13 cellular contexts compared by ENCODE assay signal in the genomic region with DNA sequence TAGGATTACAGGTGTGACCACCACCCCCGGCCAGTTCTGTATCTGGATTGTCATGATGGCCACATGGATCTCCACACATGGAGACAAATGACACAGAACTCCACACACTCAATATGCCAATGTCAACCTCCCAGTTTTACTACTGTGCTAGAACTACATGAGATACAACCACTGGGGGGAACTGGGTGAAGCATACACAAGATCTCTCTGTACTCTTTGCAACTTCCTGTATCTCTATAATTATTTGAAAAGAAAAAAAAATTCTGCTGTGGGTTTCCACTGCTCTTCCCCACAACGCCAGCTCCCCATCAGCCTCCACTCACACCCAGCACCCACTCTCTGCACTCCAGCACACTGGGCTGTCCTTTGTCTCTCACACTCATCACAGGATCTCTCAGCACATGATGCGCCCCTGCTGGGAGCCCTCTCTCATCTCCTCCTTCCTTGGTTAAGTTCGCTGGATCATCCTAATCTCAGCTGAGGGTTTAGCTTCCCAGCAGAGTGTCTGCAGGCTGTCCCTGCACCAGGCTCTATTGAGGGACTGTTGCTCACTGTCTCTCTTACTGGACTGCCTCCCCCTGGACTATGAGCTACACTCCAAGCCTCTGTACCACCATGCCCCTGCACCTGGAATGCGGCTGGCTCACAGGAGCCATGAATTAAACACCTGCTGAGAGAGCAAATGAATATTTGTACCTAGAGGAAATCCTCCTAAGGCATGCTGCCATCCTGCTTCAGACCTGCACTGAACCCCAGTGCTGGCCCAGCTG. TPM values are rescaled to one million over a fixed set of nuclear protein-coding genes. Genes with fewer than 3 reads are reported as not detected.
A peak's percentile ranks its signal among the peaks of the same experiment; 100 is the strongest.
DNase-seq lines count a peak whose midpoint lies in the region; ATAC-seq and TF ChIP-seq lines count a peak whose summit lies in the region.
"Had no signal": no experiment of that assay in that cellular context is flagged by ENCODE, and none has a peak within 500 bp of the region (broad histone marks: within the 10 kb centered on the region; RNA-seq: fewer than 3 reads in every experiment).

No MANE protein-coding gene starts in this region.

- H3K27ac ChIP-seq in left ventricle myocardium inferior (replicated peaks): no peak overlapping the region
- peak overlapping the region; percentile 33 for H3K27ac ChIP-seq in right cardiac atrium (ENCODE audit: low read length)
- H3K27ac ChIP-seq: uterus had no signal

- DNase-seq in Right ventricle myocardium inferior (ENCODE audit: missing footprints) (no peak), left ventricle myocardium inferior (no peak), right cardiac atrium (peak in 1 of 3 donors; percentile 63), MV-4-11 (lab: John Stamatoyannopoulos, UW) (no peak), inferior parietal cortex (ENCODE audit: extremely low spot score) (no peak), putamen (ENCODE audit: low spot score) (no peak)
- peak in 1 of 2 donors; percentile 30 for DNase-seq in activated naive CD4-positive, alpha-beta T cell treated with anti-CD3 and anti-CD28 coated beads, Interleukin-2, amount 50 U/mL, for 72 hours (ENCODE audit: low spot score in 2 of 2)
- DNase-seq: H7; NCI-H2029 treated with DMSO at 0.1 percent for 48 hours; stimulated activated CD4-positive, alpha-beta T cell treated with anti-CD3 and anti-CD28 coated beads, Interleukin-2, amount 100 ng/mL, for 48 hours; uterus had no signal

- no peaks in the 10 kb centered on the region for H3K9me3 Mint-ChIP-seq in activated naive CD4-positive, alpha-beta T cell treated with anti-CD3 and anti-CD28 coated beads, Interleukin-2, amount 50 U/mL, for 72 hours

- H3K9me3 ChIP-seq in left ventricle myocardium inferior (replicated peaks) (no peaks in the 10 kb centered on the region), right cardiac atrium (ENCODE audit: control insufficient read depth, low read length) (no peaks in the 10 kb centered on the region)
- H3K9me3 ChIP-seq: uterus had no signal

- H3K27ac Mint-ChIP-seq in activated naive CD4-positive, alpha-beta T cell treated with anti-CD3 and anti-CD28 coated beads, Interleukin-2, amount 50 U/mL, for 72 hours: peak overlapping the region; percentile 56 to 83

- ATAC-seq in Right ventricle myocardium inferior (peak; percentile 32), right cardiac atrium (peak; percentile 51 to 85), GM18909 (IDR thresholded peaks at IDR 0.05; ENCODE audit: poor library complexity, unreplicated experiment) (no peak)
- ATAC-seq in activated naive CD4-positive, alpha-beta T cell treated with anti-CD3 and anti-CD28 coated beads, Interleukin-2, amount 50 U/mL, for 72 hours: no peak

- H3K4me1 ChIP-seq in left ventricle myocardium inferior (peaks cover 4% of the 10 kb centered on the region), right cardiac atrium (ENCODE audit: control insufficient read depth, insufficient read depth, low read length) (no peaks in the 10 kb centered on the region)
- H3K4me1 ChIP-seq: uterus had no signal

- peaks cover 4 to 15% of the 10 kb centered on the region in 2 donors for H3K36me3 Mint-ChIP-seq in activated naive CD4-positive, alpha-beta T cell treated with anti-CD3 and anti-CD28 coated beads, Interleukin-2, amount 50 U/mL, for 72 hours

- H3K36me3 ChIP-seq in left ventricle myocardium inferior: peaks cover 98% of the 10 kb centered on the region
- H3K36me3 ChIP-seq: uterus had no signal

- WGBS in right cardiac atrium: 70% methylated on average over 5 of the region's 5 CpGs

- H3K4me3 ChIP-seq in left ventricle myocardium inferior (no peak overlapping the region), right cardiac atrium (ENCODE audit: low read length) (no peak overlapping the region)
- H3K4me3 ChIP-seq: lung, uterus had no signal

- intact Hi-C loops in Right ventricle myocardium inferior (cut with DNase I) (no loop called here), left ventricle myocardium inferior (cut with micrococcal nuclease) (no loop called here), right cardiac atrium (cut with DNase I) (no loop called here)

- H3K27me3 ChIP-seq in left ventricle myocardium inferior (ENCODE audit: low read depth): no peaks in the 10 kb centered on the region
- H3K27me3 ChIP-seq in right cardiac atrium (ENCODE audit: control insufficient read depth, insufficient read depth): no peaks in the 10 kb centered on the region
- H3K27me3 ChIP-seq: uterus had no signal

- no peak for TF ChIP-seq CTCF in left ventricle myocardium inferior (IDR thresholded peaks at IDR 0.05; ENCODE audit: borderline replicate concordance)

RNA-seq across cellular contexts. Expression of a gene that starts 10.7 kb away (rescaled TPM):
- total RNA-seq in Right ventricle myocardium inferior: 3.4 TPM
- 3.3 TPM for total RNA-seq in left ventricle myocardium inferior
- 10 to 100 TPM; 57.4 to 64.1 TPM for total RNA-seq in activated naive CD4-positive, alpha-beta T cell treated with anti-CD3 and anti-CD28 coated beads, Interleukin-2, amount 50 U/mL, for 72 hours
- total RNA-seq in right cardiac atrium: 1 to 10 TPM; 6.2 to 8.7 (median 7.4) TPM
- polyA plus RNA-seq in right cardiac atrium: 4.7 TPM

RNA-seq across cellular contexts. Expression of a gene that starts 28.6 kb away (rescaled TPM):
- total RNA-seq in Right ventricle myocardium inferior: 25.1 TPM
- total RNA-seq in left ventricle myocardium inferior: 21.3 TPM
- total RNA-seq in activated naive CD4-positive, alpha-beta T cell treated with anti-CD3 and anti-CD28 coated beads, Interleukin-2, amount 50 U/mL, for 72 hours: 10 to 100 TPM; 69.9 to 84.0 TPM
- total RNA-seq in right cardiac atrium: 10 to 100 TPM; 22.7 to 30.6 (median 27.3) TPM
- polyA plus RNA-seq in right cardiac atrium: 17.4 TPM

RNA-seq across cellular contexts. Expression of a gene that starts 51.4 kb away (rescaled TPM):
- 458 TPM for total RNA-seq in Right ventricle myocardium inferior
- 490 TPM for total RNA-seq in left ventricle myocardium inferior
- 100 to 1,000 TPM; 282 to 299 TPM for total RNA-seq in activated naive CD4-positive, alpha-beta T cell treated with anti-CD3 and anti-CD28 coated beads, Interleukin-2, amount 50 U/mL, for 72 hours
- total RNA-seq in right cardiac atrium: 100 to 1,000 TPM; 368 to 537 (median 429) TPM
- 453 TPM for polyA plus RNA-seq in right cardiac atrium

Comparison
In these comparisons a context has a peak if more than half of its experiments do, and no peak if none do; other contexts are left out.
1. ATAC-seq: peak in Right ventricle myocardium inferior (single experiment) and right cardiac atrium (2 of 2); none in activated naive CD4-positive, alpha-beta T cell treated with anti-CD3 and anti-CD28 coated beads, Interleukin-2, amount 50 U/mL, for 72 hours (0 of 2) and GM18909 (single experiment).
2. RNA of a gene that starts 10.7 kb away (total RNA-seq): 57.4 to 64.1 TPM in activated naive CD4-positive, alpha-beta T cell treated with anti-CD3 and anti-CD28 coated beads, Interleukin-2, amount 50 U/mL, for 72 hours; 6.2 to 8.7 TPM in right cardiac atrium, 3.4 TPM in Right ventricle myocardium inferior (single experiment) and 3.3 TPM in left ventricle myocardium inferior (single experiment); every median in the first group is over 4 times any median in the second.